11 cellular contexts compared by ENCODE assay signal in genomic region chr2:73952499-73953446, GRCh38. TPM values are rescaled to one million over a fixed set of nuclear protein-coding genes. Genes with fewer than 3 reads are reported as not detected.
A peak's percentile ranks its signal among the peaks of the same experiment; 100 is the strongest.
DNase-seq lines count a peak whose midpoint lies in the region; ATAC-seq and TF ChIP-seq lines count a peak whose summit lies in the region.
"Had no signal": no experiment of that assay in that cellular context is flagged by ENCODE, and none has a peak within 500 bp of the region (broad histone marks: within the 10 kb centered on the region; RNA-seq: fewer than 3 reads in every experiment).

No MANE protein-coding gene starts in this region.

- TF ChIP-seq CTCF in Panc1 (IDR thresholded peaks at IDR 0.05) (no peak), fibroblast of mammary gland (conservative IDR thresholded peaks at IDR 0.05; ENCODE audit: control insufficient read depth, insufficient read depth, low read depth, low read length) (no peak), omental fat pad (IDR thresholded peaks at IDR 0.05) (no peak), osteocyte (IDR thresholded peaks at IDR 0.05) (no peak), natural killer cell (IDR thresholded peaks at IDR 0.05) (no peak)

- H3K9me3 Mint-ChIP-seq in osteocyte (ENCODE audit: unreplicated experiment) (no peaks in the 10 kb centered on the region), natural killer cell (no peaks in the 10 kb centered on the region)

- H3K4me3 ChIP-seq in Panc1 (ENCODE audit: low read depth in 2 of 2, low read length in 2 of 2) = no peak overlapping the region
- no peak overlapping the region for H3K4me3 ChIP-seq in fibroblast of mammary gland (ENCODE audit: control insufficient read depth, low read depth, low read length)
- H3K4me3 ChIP-seq: vagina had no signal

- CTCF ChIA-PET in Panc1 (lab: Charles Lee) = no interaction called here

- H3K27me3 Mint-ChIP-seq in osteocyte (ENCODE audit: unreplicated experiment) (no peaks in the 10 kb centered on the region), natural killer cell (ENCODE audit: low read depth in 2 of 2) (no peaks in the 10 kb centered on the region)

- in situ Hi-C loops in Panc1 (cut with HindIII; ENCODE audit: low pct_unique_long_range_greater_than_20kb, low sequenced_read_pairs) = no loop called here

- ATAC-seq in Panc1 (0 out of 2 replicates have a peak, but pooled peaks have one; percentile 45), omental fat pad (ENCODE audit: low FRiP score) (peak; percentile 21), natural killer cell (no peak)

- H3K27me3 ChIP-seq in Panc1 (ENCODE audit: control insufficient read depth, insufficient read depth, low read length) = no peaks in the 10 kb centered on the region
- H3K27me3 ChIP-seq: vagina had no signal

- no peak overlapping the region for H3K4me3 Mint-ChIP-seq in osteocyte (ENCODE audit: unreplicated experiment)
- no peak overlapping the region for H3K4me3 Mint-ChIP-seq in natural killer cell

- H3K4me1 Mint-ChIP-seq in osteocyte (ENCODE audit: unreplicated experiment) = peaks cover 2% of the 10 kb centered on the region
- H3K4me1 Mint-ChIP-seq in natural killer cell = peaks cover 14 to 46% of the 10 kb centered on the region in 2 donors

- DNase-seq in EL (peak; percentile 57), Panc1 (ENCODE audit: low read depth, low spot score) (no peak), fibroblast of mammary gland (ENCODE audit: low read depth) (peak; percentile 73), omental fat pad (ENCODE audit: low spot score) (no peak), osteocyte (ENCODE audit: extremely low spot score, unreplicated experiment) (no peak), mesenteric fat pad (ENCODE audit: low spot score) (no peak), NK-92 (lab: John Stamatoyannopoulos, UW; ENCODE audit: unreplicated experiment) (no peak), natural killer cell (no peak)
- DNase-seq: activated CD4-positive, alpha-beta T cell treated with anti-CD3 and anti-CD28 coated beads, Interleukin-2, amount 50 U/mL, for 48 hours had no signal

- H3K27ac ChIP-seq in Panc1 (ENCODE audit: low read length) = no peak overlapping the region
- H3K27ac ChIP-seq: HL-60, vagina had no signal

- H3K9me3 ChIP-seq in Panc1 (ENCODE audit: control insufficient read depth, insufficient read depth, low read depth, low read length) = no peaks in the 10 kb centered on the region
- H3K9me3 ChIP-seq: vagina had no signal

- peaks cover 64% of the 10 kb centered on the region for H3K36me3 Mint-ChIP-seq in osteocyte (ENCODE audit: unreplicated experiment)
- H3K36me3 Mint-ChIP-seq in natural killer cell = peaks cover 44% of the 10 kb centered on the region

- peaks cover 18% of the 10 kb centered on the region for H3K36me3 ChIP-seq in Panc1 (ENCODE audit: control insufficient read depth, insufficient read depth, low read length)

- no peaks in the 10 kb centered on the region for H3K4me1 ChIP-seq in Panc1 (ENCODE audit: control insufficient read depth, insufficient read depth, low read length)
- H3K4me1 ChIP-seq: vagina had no signal

- BruUV-seq in Panc1 (replicated peaks; lab: Mats Ljungman, UMichigan) = no TSS peak

- no peak overlapping the region for H3K27ac Mint-ChIP-seq in osteocyte (ENCODE audit: unreplicated experiment)
- peak overlapping the region in 1 of 2 donors; percentile 75 for H3K27ac Mint-ChIP-seq in natural killer cell

- POLR2A ChIA-PET in Panc1 (lab: Charles Lee) = no interaction called here

- intact Hi-C loops in Panc1 (cut with micrococcal nuclease; ENCODE audit: unreplicated experiment) (no loop called here), natural killer cell (cut with micrococcal nuclease) (no loop called here)

RNA-seq across cellular contexts. Expression of gene DGUOK, which starts 26.1 kb away (rescaled TPM):
- total RNA-seq in Panc1 (2021; ENCODE audit: unreplicated experiment) (78.5 TPM), omental fat pad (10 to 100 TPM; 30.5 to 38.9 (median 36.3) TPM), osteocyte (63.9 and 64.8 TPM in 2 replicates), mesenteric fat pad (44.2 TPM), natural killer cell (10 to 100 TPM; 47.6 to 56.8 (median 54.8) TPM)
- polyA plus RNA-seq in Panc1 (2012; ENCODE audit: insufficient read length) = 82.3 TPM

RNA-seq across cellular contexts. Expression of gene TET3, which starts 31.9 kb away (rescaled TPM):
- 13.1 TPM for total RNA-seq in Panc1 (2021; ENCODE audit: unreplicated experiment)
- 7.0 TPM for polyA plus RNA-seq in Panc1 (2012; ENCODE audit: insufficient read length)
- 10 to 100 TPM in 3 of 4 donors, 1 to 10 TPM in 1; 8.6 to 17.8 (median 11.4) TPM for total RNA-seq in omental fat pad
- 26.5 and 27.5 TPM in 2 replicates for total RNA-seq in osteocyte
- total RNA-seq in mesenteric fat pad = 12.0 TPM
- 10 to 100 TPM; 40.0 to 47.9 (median 45.3) TPM for total RNA-seq in natural killer cell

RNA-seq across cellular contexts. Expression of gene ACTG2, which starts 60.0 kb away (rescaled TPM):
- total RNA-seq in Panc1 (2021; ENCODE audit: unreplicated experiment) (0.23 TPM), omental fat pad (10 to 100 TPM in 1 of 4 donors, 1 to 10 TPM in 3; 3.7 to 56.6 (median 7.4) TPM), osteocyte (190 and 191 TPM in 2 replicates), mesenteric fat pad (13.2 TPM), natural killer cell (not detected)
- 0.44 TPM for polyA plus RNA-seq in Panc1 (2012; ENCODE audit: insufficient read length)

Comparison
In these comparisons a context has a peak if more than half of its experiments do, and no peak if none do; other contexts are left out.
1. DNase-seq: peak in EL (single experiment) and fibroblast of mammary gland (single experiment); none in Panc1 (single experiment), omental fat pad (single experiment), osteocyte (single experiment), mesenteric fat pad (single experiment), NK-92 (single experiment) and natural killer cell (single experiment).
2. ATAC-seq: peak in Panc1 (single experiment) and omental fat pad (single experiment); none in natural killer cell (0 of 3).